In the genomic region with DNA sequence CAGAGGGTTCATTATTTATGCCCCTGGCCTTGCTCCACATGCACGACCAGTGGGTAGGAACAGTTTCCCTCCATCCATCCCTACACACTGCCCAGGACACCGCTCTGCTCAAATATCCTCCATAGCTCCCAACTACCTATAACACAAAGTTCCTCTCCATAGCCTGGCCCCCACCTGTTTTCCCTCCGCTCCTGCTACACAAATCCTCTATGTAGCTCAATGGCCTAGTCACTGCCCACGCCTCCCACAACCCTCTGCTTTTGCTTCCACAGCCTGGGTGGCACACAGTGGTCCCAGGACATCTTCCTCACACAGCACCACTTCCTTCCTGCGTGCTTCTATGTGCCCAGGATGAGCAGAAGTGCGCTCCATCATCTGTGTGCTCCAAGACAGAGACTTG, we compare ENCODE assay signal across 1 cellular context.
TF ChIP-seq lines count a peak whose summit lies in the region.

No MANE protein-coding gene starts in this region.

TF ChIP-seq in H1, 55 proteins besides CTCF, POLR2A, EP300 and RAD21:
- TF ChIP-seq CBX5 (IDR thresholded peaks at IDR 0.05; ENCODE audit: low read depth, low read length) (no peak), SAP30 (IDR thresholded peaks at IDR 0.05; ENCODE audit: insufficient read depth, insufficient replicate concordance, low read length) (no peak), TCF12 (IDR thresholded peaks at IDR 0.05; ENCODE audit: low read depth, low read length) (no peak), CHD7 (IDR thresholded peaks at IDR 0.05; ENCODE audit: insufficient replicate concordance, low read length) (no peak), CHD2 (IDR thresholded peaks at IDR 0.05; ENCODE audit: low read length) (no peak), SIRT6 (IDR thresholded peaks at IDR 0.05; ENCODE audit: low read length) (no peak), TAF1 (IDR thresholded peaks at IDR 0.05; ENCODE audit: low read depth, low read length) (no peak), KDM1A (IDR thresholded peaks at IDR 0.05; ENCODE audit: borderline replicate concordance, low read length) (no peak), POLR2AphosphoS5 (IDR thresholded peaks at IDR 0.05; ENCODE audit: low read depth, low read length) (no peak), NRF1 (IDR thresholded peaks at IDR 0.05; ENCODE audit: low read depth, low read length) (no peak), GTF2F1 (IDR thresholded peaks at IDR 0.05; ENCODE audit: borderline replicate concordance, low read depth, low read length) (no peak), KDM4A (IDR thresholded peaks at IDR 0.05; ENCODE audit: low read depth, low read length, severe bottlenecking) (no peak), FOSL1 (IDR thresholded peaks at IDR 0.05; ENCODE audit: insufficient read depth, low read depth, low read length) (no peak), SUZ12 (IDR thresholded peaks at IDR 0.05; ENCODE audit: low read length) (no peak), RBBP5 (IDR thresholded peaks at IDR 0.05; ENCODE audit: borderline replicate concordance, low read depth, low read length) (no peak), HDAC2 (IDR thresholded peaks at IDR 0.05; ENCODE audit: borderline replicate concordance in 1 of 2, low read depth in 2 of 2, low read length in 2 of 2) (no peak), HDAC6 (IDR thresholded peaks at IDR 0.05; ENCODE audit: low read depth, low read length) (no peak), RNF2 (IDR thresholded peaks at IDR 0.05; ENCODE audit: borderline replicate concordance, low read depth, low read length, missing control alignments, poor library complexity, severe bottlenecking) (no peak), KDM5A (IDR thresholded peaks at IDR 0.05; ENCODE audit: low read length) (no peak)
- TF ChIP-seq, protein P1, sequence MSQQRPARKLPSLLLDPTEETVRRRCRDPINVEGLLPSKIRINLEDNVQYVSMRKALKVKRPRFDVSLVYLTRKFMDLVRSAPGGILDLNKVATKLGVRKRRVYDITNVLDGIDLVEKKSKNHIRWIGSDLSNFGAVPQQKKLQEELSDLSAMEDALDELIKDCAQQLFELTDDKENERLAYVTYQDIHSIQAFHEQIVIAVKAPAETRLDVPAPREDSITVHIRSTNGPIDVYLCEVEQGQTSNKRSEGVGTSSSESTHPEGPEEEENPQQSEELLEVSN (IDR thresholded peaks at IDR 0.05): no peak
